ENCODE assay signal across 1 cellular context in the genomic region with DNA sequence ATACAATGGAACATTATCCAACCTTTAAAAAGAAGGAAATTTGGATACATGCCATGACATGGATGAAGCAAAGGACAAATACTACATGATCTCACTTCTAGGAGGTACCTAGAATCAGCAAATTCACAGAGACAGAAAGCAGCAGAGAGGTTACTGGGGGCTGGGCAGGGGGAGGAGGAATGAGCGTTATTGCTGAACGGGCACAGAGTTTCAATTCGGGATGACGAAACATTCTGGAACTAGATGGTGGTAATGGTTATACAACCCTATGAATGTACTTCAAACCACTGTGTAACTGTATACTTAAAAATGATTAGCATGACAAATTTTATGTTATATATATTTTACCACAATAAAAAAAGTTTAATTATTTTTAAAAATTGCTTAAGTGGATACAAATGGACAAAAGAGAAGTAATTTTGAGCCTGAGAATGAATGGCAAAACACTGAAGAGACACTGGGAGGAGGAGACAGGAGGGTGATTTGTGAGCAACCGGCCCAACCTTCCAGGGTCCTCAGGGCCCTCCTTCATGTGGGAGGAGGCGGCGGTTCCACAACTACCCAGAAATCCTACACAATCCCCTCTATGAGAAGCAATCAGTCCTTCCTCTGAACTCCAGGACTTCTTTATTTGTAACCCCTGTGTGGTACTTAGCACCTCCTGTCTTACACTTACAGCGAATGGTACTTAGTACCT.
TF ChIP-seq lines count a peak whose summit lies in the region.

No MANE protein-coding gene starts in this region.

TF ChIP-seq in K562, 482 proteins besides CTCF, POLR2A, EP300 and RAD21:
- TF ChIP-seq C11orf30 (IDR thresholded peaks at IDR 0.05; ENCODE audit: low read depth), result peak; percentile 13; the same call in 1 of the 2 replicates
- TF ChIP-seq MEIS2 (IDR thresholded peaks at IDR 0.05; ENCODE audit: partially characterized antibody), result peak; percentile 3
- TF ChIP-seq ZNF316 (IDR thresholded peaks at IDR 0.05), result peak; percentile 61
- no peak for TF ChIP-seq ZNF23 (CRISPR knock-in tag; IDR thresholded peaks at IDR 0.05)
- no peak for TF ChIP-seq CEBPG (CRISPR knock-in tag; IDR thresholded peaks at IDR 0.05)
- TF ChIP-seq CEBPG (tag; conservative IDR thresholded peaks at IDR 0.05 in 1 of 2, IDR thresholded peaks at IDR 0.05 in 1 of 2), result peak in 1 of 2 experiments; percentile 26; a peak in 1 of 4 replicates
- no peak for TF ChIP-seq SMARCA5 (IDR thresholded peaks at IDR 0.05)
